Comparison of ENCODE assay signal across 16 cellular contexts in the genomic region with DNA sequence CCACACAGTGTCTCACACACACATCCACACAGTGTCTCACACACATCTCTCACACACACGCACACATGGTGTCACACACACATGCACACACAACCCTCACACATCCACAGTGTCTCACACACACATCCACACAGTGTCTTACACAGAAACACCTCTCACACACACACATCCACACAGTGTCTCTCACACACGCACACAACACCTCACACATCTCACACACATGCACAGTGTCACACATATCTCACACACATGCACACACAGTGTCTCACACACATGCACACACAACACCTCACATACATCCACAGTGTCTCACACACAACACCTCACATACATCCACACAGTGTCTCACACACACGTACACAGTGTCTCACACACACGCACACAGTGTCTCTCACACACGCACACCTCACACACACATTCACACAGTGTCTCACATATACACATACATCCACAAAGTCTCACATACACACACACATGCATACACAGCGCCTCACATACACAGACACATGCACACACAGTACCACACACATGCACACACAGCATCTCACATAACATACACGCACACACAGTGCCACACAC.
"Had no signal": no experiment of that assay in that cellular context is flagged by ENCODE, and none has a peak within 500 bp of the region (broad histone marks: within the 10 kb centered on the region; RNA-seq: fewer than 3 reads in every experiment).

No MANE protein-coding gene starts in this region.

- DNase-seq: activated CD4-positive, alpha-beta memory T cell treated with anti-CD3 and anti-CD28 coated beads, Interleukin-2, amount 10 ng/mL, durations not matched to agents 7 days and 5 days; activated CD4-positive, alpha-beta T cell treated with anti-CD3 and anti-CD28 coated beads, Interleukin-2, amount 10 ng/mL, durations not matched to agents 24 days and 14 days; activated naive CD4-positive, alpha-beta T cell; activated T-cell treated with anti-CD3 and anti-CD28 coated beads, Interleukin-2, amount 50 U/mL, for 24 hours; dorsolateral prefrontal cortex; esophagus squamous epithelium; gastrocnemius medialis; hypothalamus; naive B cell; stimulated activated CD4-positive, alpha-beta T cell treated with anti-CD3 and anti-CD28 coated beads, Interleukin-4, amount 100 ng/mL, for 1 hour; stimulated activated naive CD4-positive, alpha-beta T cell; upper lobe of left lung had no signal

- FAIRE-seq: astrocyte, colon had no signal

- H3K27me3 ChIP-seq: dorsolateral prefrontal cortex, gastrocnemius medialis, upper lobe of left lung had no signal

- H3K36me3 ChIP-seq: esophagus squamous epithelium, gastrocnemius medialis, thoracic aorta, upper lobe of left lung had no signal

- ATAC-seq: activated CD4-positive, CD25-positive, alpha-beta regulatory T cell treated with anti-CD3 and anti-CD28 coated beads, Interleukin-2, amount 50 U/mL, for 24 hours; gastrocnemius medialis had no signal

- H3K4me1 ChIP-seq: gastrocnemius medialis, upper lobe of left lung had no signal

- H3K9me3 ChIP-seq: esophagus squamous epithelium, gastrocnemius medialis, thoracic aorta, upper lobe of left lung had no signal

- H3K27ac ChIP-seq: dorsolateral prefrontal cortex, esophagus squamous epithelium, gastrocnemius medialis, thoracic aorta, upper lobe of left lung had no signal

- H3K4me3 ChIP-seq: dorsolateral prefrontal cortex, esophagus squamous epithelium, gastrocnemius medialis, thoracic aorta, upper lobe of left lung had no signal
